ENCODE assay signal across 1 cellular context in the genomic region with DNA sequence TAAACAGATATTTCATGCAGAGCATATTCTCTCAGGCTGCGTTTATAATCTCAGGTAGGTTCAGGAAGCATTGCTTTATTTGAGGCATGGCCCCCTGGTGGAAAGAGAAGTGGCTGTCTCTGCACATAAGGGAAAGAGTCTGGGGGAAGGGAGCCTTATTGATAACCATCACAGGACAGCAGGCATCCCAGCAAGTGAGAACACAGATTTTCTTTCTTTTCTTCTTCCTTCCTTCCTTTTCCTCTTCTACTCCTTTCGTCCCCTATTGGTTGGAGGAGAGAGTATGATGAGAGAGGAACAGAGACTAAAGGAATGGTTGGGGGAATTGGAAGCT.
TF ChIP-seq lines count a peak whose summit lies in the region.

No MANE protein-coding gene starts in this region.

TF ChIP-seq in HepG2, 621 proteins besides CTCF, POLR2A, EP300 and RAD21 (continued from another document):
- TF ChIP-seq, protein P1, sequence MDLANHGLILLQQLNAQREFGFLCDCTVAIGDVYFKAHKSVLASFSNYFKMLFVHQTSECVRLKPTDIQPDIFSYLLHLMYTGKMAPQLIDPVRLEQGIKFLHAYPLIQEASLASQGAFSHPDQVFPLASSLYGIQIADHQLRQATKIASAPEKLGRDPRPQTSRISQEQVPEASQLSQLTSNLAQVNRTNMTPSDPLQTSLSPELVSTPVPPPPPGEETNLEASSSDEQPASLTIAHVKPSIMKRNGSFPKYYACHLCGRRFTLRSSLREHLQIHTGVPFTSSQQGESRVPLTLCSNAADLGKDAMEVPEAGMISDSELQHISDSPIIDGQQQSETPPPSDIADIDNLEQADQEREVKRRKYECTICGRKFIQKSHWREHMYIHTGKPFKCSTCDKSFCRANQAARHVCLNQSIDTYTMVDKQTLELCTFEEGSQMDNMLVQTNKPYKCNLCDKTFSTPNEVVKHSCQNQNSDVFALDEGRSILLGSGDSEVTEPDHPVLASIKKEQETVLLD (CRISPR knock-in tag; IDR thresholded peaks at IDR 0.05; ENCODE audit: low read depth): no peak
- TF ChIP-seq TEAD3 (CRISPR knock-in tag; optimal IDR thresholded peaks at IDR 0.05; ENCODE audit: borderline replicate concordance): no peak
- TF ChIP-seq ELF3 (CRISPR knock-in tag; IDR thresholded peaks at IDR 0.05): 0 out of 2 replicates have a peak, but pooled peaks have one; percentile 27
- no peak for TF ChIP-seq PAF1 (CRISPR knock-in tag; IDR thresholded peaks at IDR 0.05)
- peak; percentile 29; the same call in 1 of the 2 replicates for TF ChIP-seq SAP130 (CRISPR knock-in tag; IDR thresholded peaks at IDR 0.05; ENCODE audit: low read depth)
- TF ChIP-seq STAG1 (CRISPR knock-in tag; IDR thresholded peaks at IDR 0.05): peak; percentile 61
- TF ChIP-seq ZNF253 (CRISPR knock-in tag; IDR thresholded peaks at IDR 0.05; ENCODE audit: borderline replicate concordance): no peak
- peak; percentile 77 for TF ChIP-seq SMC3 (IDR thresholded peaks at IDR 0.05; ENCODE audit: low read length)
- TF ChIP-seq ZNF839 (CRISPR knock-in tag; IDR thresholded peaks at IDR 0.05; ENCODE audit: borderline replicate concordance): no peak
- no peak for TF ChIP-seq ZNF335 (CRISPR knock-in tag; IDR thresholded peaks at IDR 0.05)
- TF ChIP-seq AGO2 (optimal IDR thresholded peaks at IDR 0.05; ENCODE audit: low read depth, low read length): no peak
